ENCODE assay signal across 1 cellular context in genomic region chr1:218813247-218813646, GRCh38.
TF ChIP-seq lines count a peak whose summit lies in the region.

No MANE protein-coding gene starts in this region.

TF ChIP-seq in HCT116, 20 proteins besides CTCF, POLR2A, EP300 and RAD21 (continued from another document):
- TF ChIP-seq ZBTB33 (IDR thresholded peaks at IDR 0.05; ENCODE audit: extremely low read depth, insufficient replicate concordance, low read length): no peak
